In the genomic region with DNA sequence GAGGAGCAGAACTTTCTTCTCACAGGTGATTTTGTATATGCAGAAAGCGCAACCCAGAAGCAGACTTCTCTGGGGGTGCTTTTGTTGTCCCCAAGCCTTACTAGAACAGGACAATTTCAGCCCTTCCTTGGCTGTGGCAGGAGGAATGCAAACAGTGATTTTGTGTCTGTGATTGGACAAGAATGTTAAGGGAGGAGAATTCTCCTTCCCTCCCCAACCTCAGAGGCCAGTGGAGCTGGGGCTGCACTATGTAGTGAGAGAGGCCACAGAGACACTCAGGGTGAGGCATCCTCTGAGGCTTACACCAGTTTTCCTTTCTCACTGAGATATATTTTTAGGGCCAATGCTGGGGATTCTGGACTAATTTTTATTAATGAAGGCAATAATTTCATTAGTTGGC, we compare ENCODE assay signal across 21 cellular contexts. TPM values are rescaled to one million over a fixed set of nuclear protein-coding genes. Genes with fewer than 3 reads are reported as not detected.
"Had no signal": no experiment of that assay in that cellular context is flagged by ENCODE, and none has a peak within 500 bp of the region (broad histone marks: within the 10 kb centered on the region; RNA-seq: fewer than 3 reads in every experiment).

No MANE protein-coding gene starts in this region.

- H3K36me3 Mint-ChIP-seq: natural killer cell; stimulated activated memory B cell treated with anti-CD40 and anti-IgM and Interleukin-4, amounts not matched to agents 10 μg/mL and 1 μg/mL and 100 μg/mL, for 72 hours had no signal

- DNase-seq: dermis blood vessel endothelial cell; effector memory CD4-positive, alpha-beta T cell; erythroblast; esophagus squamous epithelium; left ventricle myocardium superior; lower lobe of right lung; natural killer cell; sigmoid colon; spleen; stimulated activated CD4-positive, alpha-beta T cell treated with anti-CD3 and anti-CD28 coated beads, Interleukin-4, amount 100 ng/mL, for 4 hours; transverse colon had no signal

- H3K27ac ChIP-seq: esophagus squamous epithelium, lower lobe of right lung, prostate gland, right atrium auricular region, sigmoid colon, skin epidermis, spleen, transverse colon, vagina had no signal

- H3K36me3 ChIP-seq: esophagus squamous epithelium, prostate gland, right atrium auricular region, sigmoid colon, transverse colon, vagina had no signal

- H3K9me3 Mint-ChIP-seq: natural killer cell; stimulated activated memory B cell treated with anti-CD40 and anti-IgM and Interleukin-4, amounts not matched to agents 10 μg/mL and 1 μg/mL and 100 μg/mL, for 72 hours; stimulated activated naive CD8-positive, alpha-beta T cell treated with anti-CD3 and anti-CD28 coated beads, Interleukin-15, Interleukin-2, amounts not matched to agents 100 ng/mL and 50 ng/mL, for 24 hours had no signal

- H3K27ac Mint-ChIP-seq: natural killer cell; stimulated activated memory B cell treated with anti-CD40 and anti-IgM and Interleukin-4, amounts not matched to agents 10 μg/mL and 1 μg/mL and 100 μg/mL, for 72 hours; stimulated activated naive CD8-positive, alpha-beta T cell treated with anti-CD3 and anti-CD28 coated beads, Interleukin-15, Interleukin-2, amounts not matched to agents 100 ng/mL and 50 ng/mL, for 24 hours had no signal

- H3K4me1 Mint-ChIP-seq: natural killer cell had no signal

- H3K27me3 ChIP-seq: esophagus squamous epithelium, right atrium auricular region, sigmoid colon, spleen, transverse colon, vagina had no signal

- ATAC-seq: left ventricle myocardium superior; lower lobe of right lung; natural killer cell; stimulated activated memory B cell treated with anti-CD40 and anti-IgM and Interleukin-4, amounts not matched to agents 10 μg/mL and 1 μg/mL and 100 μg/mL, for 72 hours had no signal

- H3K4me3 ChIP-seq: coronary artery, esophagus squamous epithelium, lower lobe of right lung, prostate gland, right atrium auricular region, sigmoid colon, skin epidermis, spleen, transverse colon, vagina had no signal

- H3K27me3 Mint-ChIP-seq: stimulated activated memory B cell treated with anti-CD40 and anti-IgM and Interleukin-4, amounts not matched to agents 10 μg/mL and 1 μg/mL and 100 μg/mL, for 72 hours; stimulated activated naive CD8-positive, alpha-beta T cell treated with anti-CD3 and anti-CD28 coated beads, Interleukin-15, Interleukin-2, amounts not matched to agents 100 ng/mL and 50 ng/mL, for 24 hours had no signal

- H3K4me3 Mint-ChIP-seq: natural killer cell; neural crest cell; stimulated activated memory B cell treated with anti-CD40 and anti-IgM and Interleukin-4, amounts not matched to agents 10 μg/mL and 1 μg/mL and 100 μg/mL, for 72 hours; stimulated activated naive CD8-positive, alpha-beta T cell treated with anti-CD3 and anti-CD28 coated beads, Interleukin-15, Interleukin-2, amounts not matched to agents 100 ng/mL and 50 ng/mL, for 24 hours had no signal

- H3K9me3 ChIP-seq: esophagus squamous epithelium, lower lobe of right lung, prostate gland, right atrium auricular region, sigmoid colon, spleen, transverse colon, vagina had no signal

RNA-seq across cellular contexts. Expression of gene ZNF366, which starts 58.8 kb away (rescaled TPM):
- total RNA-seq: neural crest cell, osteocyte had no signal
- polyA plus RNA-seq: keratinocyte had no signal
